1 cellular context compared by ENCODE assay signal in genomic region chr19:46618670-46619231, GRCh38.
TF ChIP-seq lines count a peak whose summit lies in the region.

No MANE protein-coding gene starts in this region.

TF ChIP-seq in IMR-90, 13 proteins besides CTCF, POLR2A, EP300 and RAD21:
- TF ChIP-seq MAFK (IDR thresholded peaks at IDR 0.05; ENCODE audit: low read depth, low read length) (no peak), CEBPB (IDR thresholded peaks at IDR 0.05; ENCODE audit: low read depth, low read length) (peak; percentile 35; the same call in 1 of the 2 replicates), MXI1 (IDR thresholded peaks at IDR 0.05; ENCODE audit: borderline replicate concordance, low read depth, low read length) (no peak)
